In genomic region chr3:25727316-25727715, GRCh38 we compare ENCODE assay signal across 15 cellular contexts. TPM values are rescaled to one million over a fixed set of nuclear protein-coding genes. Genes with fewer than 3 reads are reported as not detected.
DNase-seq lines count a peak whose midpoint lies in the region; ATAC-seq lines count a peak whose summit lies in the region.
"Had no signal": no experiment of that assay in that cellular context is flagged by ENCODE, and none has a peak within 500 bp of the region (broad histone marks: within the 10 kb centered on the region; RNA-seq: fewer than 3 reads in every experiment).

No MANE protein-coding gene starts in this region.

- ATAC-seq in GM21576 (IDR thresholded peaks at IDR 0.05; ENCODE audit: unreplicated experiment), result no peak
- no peak for ATAC-seq in HG03159 (IDR thresholded peaks at IDR 0.05; ENCODE audit: unreplicated experiment)
- ATAC-seq in GM21515 (IDR thresholded peaks at IDR 0.05; ENCODE audit: unreplicated experiment), result no peak
- ATAC-seq: A549; CD8-positive, alpha-beta T cell; GM23338 had no signal

- peak; percentile 29 for DNase-seq in DMS 273 (lab: John Stamatoyannopoulos, UW; ENCODE audit: unreplicated experiment)
- peak; percentile 6 for DNase-seq in DMS 273 treated with DMSO at 0.1 percent for 48 hours (lab: John Stamatoyannopoulos, UW)
- peak; percentile 7 for DNase-seq in NCI-H524 treated with DMSO at 0.1 percent for 48 hours (lab: John Stamatoyannopoulos, UW)
- peak; percentile 49 for DNase-seq in myocyte (ENCODE audit: low read depth)
- no peak for DNase-seq in NCI-H128 (lab: John Stamatoyannopoulos, UW; ENCODE audit: unreplicated experiment)
- DNase-seq: CD8-positive, alpha-beta T cell; COR-L47; DMS53; GF-D8; H7 had no signal

RNA-seq across cellular contexts. Expression of gene NGLY1, which starts 55.9 kb away (rescaled TPM):
- 24.1 and 26.6 TPM in 2 replicates for total RNA-seq in myocyte
- polyA plus RNA-seq in myocyte (2012), result 12.6 TPM
